Comparison of ENCODE assay signal across 21 cellular contexts in the genomic region with DNA sequence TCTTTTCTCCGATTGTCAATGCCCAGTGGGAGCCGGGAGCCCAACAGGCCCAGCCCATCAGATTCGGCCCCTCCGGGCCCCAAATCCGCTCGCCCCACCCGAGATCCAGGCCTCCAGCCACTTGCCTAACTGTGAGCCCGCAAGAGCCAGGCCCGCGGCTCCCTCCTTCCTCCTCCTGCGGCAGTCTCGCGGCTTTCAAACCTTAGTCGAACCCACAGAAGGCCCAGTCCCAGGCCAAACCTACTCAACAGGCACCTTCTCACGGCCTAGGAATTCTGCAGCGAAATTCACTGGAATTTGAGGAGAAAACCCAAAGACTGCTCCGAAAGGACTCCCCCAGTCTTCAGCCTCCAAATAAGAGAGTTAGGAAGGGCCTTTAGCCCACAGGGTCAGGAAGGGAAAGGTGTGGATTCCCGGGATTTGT. TPM values are rescaled to one million over a fixed set of nuclear protein-coding genes. Genes with fewer than 3 reads are reported as not detected.
DNase-seq lines count a peak whose midpoint lies in the region; ATAC-seq, FAIRE-seq and TF ChIP-seq lines count a peak whose summit lies in the region.
"Had no signal": no experiment of that assay in that cellular context is flagged by ENCODE, and none has a peak within 500 bp of the region (broad histone marks: within the 10 kb centered on the region; RNA-seq: fewer than 3 reads in every experiment).

No MANE protein-coding gene starts in this region.

- TF ChIP-seq CTCF in breast epithelium (IDR thresholded peaks at IDR 0.05) (no peak), A673 (conservative IDR thresholded peaks at IDR 0.05; ENCODE audit: low read depth, low read length) (no peak)

- H3K27me3 Mint-ChIP-seq in activated naive CD8-positive, alpha-beta T cell treated with anti-CD3 and anti-CD28 coated beads, Interleukin-2, amount 10 ng/mL, durations not matched to agents 7 days and 5 days: peaks cover 95% of the 10 kb centered on the region
- H3K27me3 Mint-ChIP-seq in activated naive CD8-positive, alpha-beta T cell treated with anti-CD3 and anti-CD28 coated beads for 36 hours: peaks cover 98% of the 10 kb centered on the region

- no TSS peak for BruUV-seq in A673 (replicated peaks; lab: Mats Ljungman, UMichigan)

- peak overlapping the region; percentile 96 for H3K4ac ChIP-seq in mesendoderm (ENCODE audit: low read depth, low read length)

- H3K23ac ChIP-seq in mesendoderm (ENCODE audit: low read length): peak overlapping the region; percentile 11

- H3K4me3 ChIP-seq in breast epithelium (peak overlapping the region in 2 of 3 donors; percentile 59 to 95), mesendoderm (ENCODE audit: low read length) (no peak overlapping the region), A673 (ENCODE audit: low read depth, low read length, poor library complexity, severe bottlenecking) (no peak overlapping the region)
- H3K4me3 ChIP-seq: GM23248, SJCRH30 had no signal

- H3K18ac ChIP-seq in mesendoderm (ENCODE audit: low read length): peak overlapping the region; percentile 33

- H3K9me3 ChIP-seq in breast epithelium (no peaks in the 10 kb centered on the region), A673 (ENCODE audit: low read depth, low read length, poor library complexity, severe bottlenecking) (no peaks in the 10 kb centered on the region)
- H3K9me3 ChIP-seq: heart left ventricle, left lung, right atrium auricular region, SJCRH30 had no signal

- H2BK15ac ChIP-seq in mesendoderm (replicated peaks; ENCODE audit: low read depth): no peak overlapping the region

- peaks cover 6% of the 10 kb centered on the region for H3K9me3 Mint-ChIP-seq in activated naive CD8-positive, alpha-beta T cell treated with anti-CD3 and anti-CD28 coated beads, Interleukin-2, amount 10 ng/mL, durations not matched to agents 7 days and 5 days
- peaks cover 10% of the 10 kb centered on the region for H3K9me3 Mint-ChIP-seq in activated naive CD8-positive, alpha-beta T cell treated with anti-CD3 and anti-CD28 coated beads for 36 hours

- H3K4me1 ChIP-seq in breast epithelium (peaks cover 0 to 11% of the 10 kb centered on the region in 2 donors), mesendoderm (ENCODE audit: control insufficient read depth, low read depth, low read length) (peaks cover 12% of the 10 kb centered on the region), A673 (ENCODE audit: insufficient read depth, low read length, poor library complexity, severe bottlenecking) (peaks cover 12% of the 10 kb centered on the region)
- H3K4me1 ChIP-seq: SJCRH30 had no signal

- peak overlapping the region; percentile 3 for H3K27ac Mint-ChIP-seq in activated naive CD8-positive, alpha-beta T cell treated with anti-CD3 and anti-CD28 coated beads, Interleukin-2, amount 10 ng/mL, durations not matched to agents 7 days and 5 days
- no peak overlapping the region for H3K27ac Mint-ChIP-seq in activated naive CD8-positive, alpha-beta T cell treated with anti-CD3 and anti-CD28 coated beads for 36 hours
- H3K27ac Mint-ChIP-seq: activated CD4-positive, alpha-beta memory T cell treated with anti-CD3 and anti-CD28 coated beads for 36 hours; natural killer cell treated with Interleukin-12 subunit alpha and Interleukin-12 subunit beta and Interleukin-15 and Interleukin-18, amount 100 ng/mL, for 72 hours had no signal

- H3K79me1 ChIP-seq in mesendoderm (ENCODE audit: low read length): no peaks in the 10 kb centered on the region

- no peak for TF ChIP-seq POLR2A in breast epithelium (IDR thresholded peaks at IDR 0.05)

- H4K8ac ChIP-seq in mesendoderm (ENCODE audit: low read depth, low read length): peak overlapping the region; percentile 90

- peak overlapping the region; percentile 5 for H4K5ac ChIP-seq in mesendoderm (ENCODE audit: low read length)

- H3K36me3 Mint-ChIP-seq in activated naive CD8-positive, alpha-beta T cell treated with anti-CD3 and anti-CD28 coated beads, Interleukin-2, amount 10 ng/mL, durations not matched to agents 7 days and 5 days: peaks cover 10% of the 10 kb centered on the region
- peaks cover 11% of the 10 kb centered on the region for H3K36me3 Mint-ChIP-seq in activated naive CD8-positive, alpha-beta T cell treated with anti-CD3 and anti-CD28 coated beads for 36 hours

- H3K4me3 Mint-ChIP-seq in activated naive CD8-positive, alpha-beta T cell treated with anti-CD3 and anti-CD28 coated beads, Interleukin-2, amount 10 ng/mL, durations not matched to agents 7 days and 5 days: no peak overlapping the region
- no peak overlapping the region for H3K4me3 Mint-ChIP-seq in activated naive CD8-positive, alpha-beta T cell treated with anti-CD3 and anti-CD28 coated beads for 36 hours
- H3K4me3 Mint-ChIP-seq: activated CD4-positive, alpha-beta memory T cell treated with anti-CD3 and anti-CD28 coated beads for 36 hours; natural killer cell treated with Interleukin-12 subunit alpha and Interleukin-12 subunit beta and Interleukin-15 and Interleukin-18, amount 100 ng/mL, for 72 hours had no signal

- no peak for FAIRE-seq in frontal cortex (lab: Jason Lieb, UNC)
- FAIRE-seq: astrocyte had no signal

- no CpG with 5 or more reads among the region's 18 CpGs for WGBS in mesendoderm (ENCODE audit: extremely low coverage, insufficient coverage, low lambda C conversion rate)

- no peak for DNase-seq in activated naive CD8-positive, alpha-beta T cell treated with anti-CD3 and anti-CD28 coated beads, Interleukin-2, amount 10 ng/mL, durations not matched to agents 7 days and 5 days
- DNase-seq in activated naive CD8-positive, alpha-beta T cell treated with anti-CD3 and anti-CD28 coated beads for 36 hours: no peak
- DNase-seq in breast epithelium (ENCODE audit: low spot score in 2 of 2) (no peak), mesendoderm (peak; percentile 90), HT-29 (ENCODE audit: low spot score) (no peak), A673 (ENCODE audit: low spot score) (no peak), frontal cortex (ENCODE audit: low spot score in 2 of 2) (no peak)
- DNase-seq: activated CD4-positive, alpha-beta memory T cell treated with anti-CD3 and anti-CD28 coated beads for 36 hours; GM23248; NCI-H1417 treated with DMSO at 0.1 percent for 48 hours; NCI-H226; SJCRH30; stimulated activated CD4-positive, alpha-beta T cell treated with anti-CD3 and anti-CD28 coated beads, Interleukin-1b, Interleukin-23, amount 100 ng/mL, for 48 hours had no signal

- H3K79me2 ChIP-seq in mesendoderm (ENCODE audit: control insufficient read depth, insufficient read depth, low read length): peaks cover 20% of the 10 kb centered on the region

- peak overlapping the region; percentile 14 for H3K4me2 ChIP-seq in mesendoderm (ENCODE audit: low read length)

- POLR2A ChIA-PET in activated naive CD8-positive, alpha-beta T cell treated with anti-CD3 and anti-CD28 coated beads, Interleukin-2, amount 10 ng/mL, durations not matched to agents 7 days and 5 days (lab: Charles Lee): no interaction called here
- POLR2A ChIA-PET in A673 (lab: Charles Lee; ENCODE audit: low non-redundant PET): no interaction called here

- peak overlapping the region; percentile 91 for H3K56ac ChIP-seq in mesendoderm (ENCODE audit: low read length)

- H3K27ac ChIP-seq in breast epithelium (peak overlapping the region; percentile 97 to 98), mesendoderm (ENCODE audit: low read depth, low read length) (peak overlapping the region; percentile 71), A673 (ENCODE audit: low read depth, low read length, poor library complexity, severe bottlenecking) (no peak overlapping the region)
- H3K27ac ChIP-seq: coronary artery, GM23248, heart left ventricle, left lung, right atrium auricular region, SJCRH30 had no signal

- no peak overlapping the region for H2AK5ac ChIP-seq in mesendoderm (ENCODE audit: low read length)

- H3K27me3 ChIP-seq in breast epithelium: peaks cover 5 to 57% of the 10 kb centered on the region in 2 donors
- peaks cover 23% of the 10 kb centered on the region for H3K27me3 ChIP-seq in mesendoderm (ENCODE audit: insufficient read depth, low read length, poor library complexity)
- H3K27me3 ChIP-seq in A673 (replicated peaks; ENCODE audit: insufficient read depth, low read depth, low read length, poor library complexity): no peaks in the 10 kb centered on the region
- H3K27me3 ChIP-seq: SJCRH30 had no signal

- no peaks in the 10 kb centered on the region for H3K36me3 ChIP-seq in breast epithelium
- no peaks in the 10 kb centered on the region for H3K36me3 ChIP-seq in mesendoderm (ENCODE audit: control insufficient read depth, insufficient read depth, low read length)
- H3K36me3 ChIP-seq in A673 (ENCODE audit: insufficient read depth, low read length, poor library complexity, severe bottlenecking): no peaks in the 10 kb centered on the region
- H3K36me3 ChIP-seq: heart left ventricle, left lung, right atrium auricular region, SJCRH30 had no signal

- CTCF ChIA-PET in A673 (lab: Charles Lee): no interaction called here

- H2BK5ac ChIP-seq in mesendoderm (ENCODE audit: low read length): peak overlapping the region; percentile 72

- no peak for ATAC-seq in activated naive CD8-positive, alpha-beta T cell treated with anti-CD3 and anti-CD28 coated beads, Interleukin-2, amount 10 ng/mL, durations not matched to agents 7 days and 5 days (ENCODE audit: low read depth)
- ATAC-seq in HG02610 (IDR thresholded peaks at IDR 0.05; ENCODE audit: unreplicated experiment): no peak
- ATAC-seq: esophagus mucosa; heart left ventricle; left lung; natural killer cell treated with Interleukin-12 subunit alpha and Interleukin-12 subunit beta and Interleukin-15 and Interleukin-18, amount 100 ng/mL, for 72 hours had no signal

- H3K4me1 Mint-ChIP-seq in activated naive CD8-positive, alpha-beta T cell treated with anti-CD3 and anti-CD28 coated beads, Interleukin-2, amount 10 ng/mL, durations not matched to agents 7 days and 5 days: peaks cover 18% of the 10 kb centered on the region
- peaks cover 31% of the 10 kb centered on the region for H3K4me1 Mint-ChIP-seq in activated naive CD8-positive, alpha-beta T cell treated with anti-CD3 and anti-CD28 coated beads for 36 hours

- H3K9ac ChIP-seq in mesendoderm (ENCODE audit: low read length): peak overlapping the region; percentile 77
- H3K9ac ChIP-seq: GM23248 had no signal

- intact Hi-C loops in breast epithelium (cut with DNase I; ENCODE audit: low total_unique reads): no loop called here
- intact Hi-C loops in A673 (cut with micrococcal nuclease; ENCODE audit: unreplicated experiment): no loop called here

- H2BK120ac ChIP-seq in mesendoderm (ENCODE audit: low read depth, low read length): no peak overlapping the region

RNA-seq across cellular contexts. Expression of a gene that starts 2.8 kb away (rescaled TPM):
- total RNA-seq in activated naive CD8-positive, alpha-beta T cell treated with anti-CD3 and anti-CD28 coated beads, Interleukin-2, amount 10 ng/mL, durations not matched to agents 7 days and 5 days: not detected
- under 1 TPM in 1 of 2 experiments, not detected in 1; 0.10 TPM for total RNA-seq in activated naive CD8-positive, alpha-beta T cell treated with anti-CD3 and anti-CD28 coated beads for 36 hours
- total RNA-seq in breast epithelium: 10 to 100 TPM in 2 of 3 donors, not detected in 1; 25.2 to 46.0 TPM
- polyA plus RNA-seq in mesendoderm (2013, experiment 1 of 2): 3.0 TPM
- 2.7 TPM for polyA plus RNA-seq in mesendoderm (2013, experiment 2 of 2)
- 2.2 and 3.8 TPM in 2 replicates for total RNA-seq in HT-29 (2014; rRNA removed; shearing (Covaris generic))
- total RNA-seq in A673 (2021): 19.1 and 19.3 TPM in 2 replicates
- total RNA-seq in frontal cortex: not detected

Comparison
In these comparisons a context has a peak if more than half of its experiments do, and no peak if none do; other contexts are left out.
1. H3K4me3 ChIP-seq: peak in breast epithelium (2 of 3); none in mesendoderm (single experiment) and A673 (single experiment).